In the genomic region with DNA sequence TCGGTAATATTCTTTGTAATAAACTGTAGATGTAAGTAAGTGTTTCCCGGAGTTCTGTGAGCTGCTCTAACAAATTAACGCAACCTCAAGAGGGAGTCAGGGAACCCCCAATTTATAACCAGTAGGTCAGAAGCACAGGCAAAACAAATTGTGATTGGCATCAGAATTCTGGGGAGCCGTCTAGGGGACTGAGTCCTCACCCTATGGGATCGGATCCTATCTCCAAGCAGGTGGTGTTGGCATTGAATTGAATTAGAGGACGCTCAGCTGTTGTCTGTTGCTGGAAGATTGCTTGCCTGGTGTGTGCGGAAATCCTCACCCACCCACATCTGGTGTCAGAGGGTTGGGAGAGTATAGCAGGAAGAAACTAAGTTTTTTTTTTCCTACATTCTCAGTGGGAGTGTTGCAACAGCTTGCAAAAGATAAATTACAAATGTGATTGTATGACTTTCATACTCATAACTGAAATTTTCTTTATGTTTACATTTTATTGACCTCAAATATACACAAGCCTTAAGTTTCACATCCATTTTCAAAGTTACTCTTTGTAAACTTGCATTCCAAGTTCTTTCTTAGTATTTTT, we compare ENCODE assay signal across 16 cellular contexts. TPM values are rescaled to one million over a fixed set of nuclear protein-coding genes. Genes with fewer than 3 reads are reported as not detected.
DNase-seq lines count a peak whose midpoint lies in the region; ATAC-seq, FAIRE-seq and TF ChIP-seq lines count a peak whose summit lies in the region.
"Had no signal": no experiment of that assay in that cellular context is flagged by ENCODE, and none has a peak within 500 bp of the region (broad histone marks: within the 10 kb centered on the region; RNA-seq: fewer than 3 reads in every experiment).

No MANE protein-coding gene starts in this region.

- H3K9me3 ChIP-seq in mesenchymal stem cell (ENCODE audit: control insufficient read depth, low read length), result no peaks in the 10 kb centered on the region
- no peaks in the 10 kb centered on the region for H3K9me3 ChIP-seq in HepG2 (ENCODE audit: low read length)

- no peaks in the 10 kb centered on the region for H3K27me3 Mint-ChIP-seq in HFFc6 (ENCODE audit: insufficient read depth)

- H3K27me3 ChIP-seq in mesenchymal stem cell (ENCODE audit: control insufficient read depth in 1 of 2, insufficient read depth in 1 of 2, low read length in 2 of 2) (no peaks in the 10 kb centered on the region), HepG2 (ENCODE audit: control insufficient read depth in 1 of 2, insufficient read depth in 2 of 2, low read length in 2 of 2) (no peaks in the 10 kb centered on the region)
- H3K27me3 ChIP-seq: cardiac muscle cell had no signal

- H2AFZ ChIP-seq in mesenchymal stem cell (ENCODE audit: low read depth, low read length) (no peak overlapping the region), HepG2 (ENCODE audit: low read length) (no peak overlapping the region)

- no peak for TF ChIP-seq CTCF in HFFc6 (IDR thresholded peaks at IDR 0.05)
- no peak for TF ChIP-seq CTCF in HepG2 (CRISPR knock-in tag; IDR thresholded peaks at IDR 0.05)

- no peak for ATAC-seq in HepG2
- ATAC-seq: activated CD8-positive, alpha-beta T cell treated with anti-CD3 and anti-CD28 coated beads, Interleukin-2, amount 10 ng/mL, durations not matched to agents 7 days and 5 days; stimulated activated memory B cell treated with anti-CD40 and anti-IgM and Interleukin-4, amounts not matched to agents 10 μg/mL and 1 μg/mL and 100 μg/mL, for 72 hours had no signal

- H3K4me1 ChIP-seq in mesenchymal stem cell (ENCODE audit: control insufficient read depth, insufficient read depth, low read depth, low read length), result no peaks in the 10 kb centered on the region
- no peaks in the 10 kb centered on the region for H3K4me1 ChIP-seq in HepG2 (ENCODE audit: insufficient read depth, low read length)

- no peaks in the 10 kb centered on the region for H3K79me2 ChIP-seq in HepG2 (ENCODE audit: insufficient read depth, low read length)

- H2BK120ac ChIP-seq in mesenchymal stem cell (ENCODE audit: low read depth, low read length), result no peak overlapping the region

- no peak for TF ChIP-seq EP300 in HepG2 (IDR thresholded peaks at IDR 0.05; ENCODE audit: low read depth in 2 of 2, low read length in 2 of 2)
- no peak for TF ChIP-seq EP300 in HepG2 (CRISPR knock-in tag; IDR thresholded peaks at IDR 0.05; ENCODE audit: borderline replicate concordance)

- H3K9ac ChIP-seq in mesenchymal stem cell (ENCODE audit: low read length) (no peak overlapping the region), HepG2 (ENCODE audit: insufficient read depth, low read depth, low read length) (no peak overlapping the region)

- no peak overlapping the region for H3K4ac ChIP-seq in mesenchymal stem cell (ENCODE audit: low read depth in 1 of 2, low read length in 2 of 2)

- H4K20me1 ChIP-seq in HepG2 (ENCODE audit: insufficient read depth, low read length), result no peaks in the 10 kb centered on the region

- H4K8ac ChIP-seq in mesenchymal stem cell (ENCODE audit: low read length), result no peak overlapping the region

- no peak for TF ChIP-seq POLR2A in HepG2 (IDR thresholded peaks at IDR 0.05; ENCODE audit: insufficient read depth in 1 of 2, low read depth in 2 of 2, low read length in 2 of 2)

- no peaks in the 10 kb centered on the region for H3K36me3 Mint-ChIP-seq in HFFc6 (ENCODE audit: low read depth)
- H3K36me3 Mint-ChIP-seq: stimulated activated memory B cell treated with anti-CD40 and anti-IgM and Interleukin-4, amounts not matched to agents 10 μg/mL and 1 μg/mL and 100 μg/mL, for 72 hours had no signal

- no peak overlapping the region for H2BK5ac ChIP-seq in mesenchymal stem cell (ENCODE audit: low read depth, low read length, poor library complexity, severe bottlenecking)

- no peak overlapping the region for H4K91ac ChIP-seq in mesenchymal stem cell (ENCODE audit: low read length)

- H3K23ac ChIP-seq in mesenchymal stem cell (ENCODE audit: low read length in 2 of 2), result no peak overlapping the region

- H3K27ac ChIP-seq in mesenchymal stem cell (ENCODE audit: low read length, poor library complexity, severe bottlenecking) (no peak overlapping the region), HepG2 (ENCODE audit: extremely low read length, insufficient read depth, low read length) (no peak overlapping the region)
- H3K27ac ChIP-seq: cardiac muscle cell, RWPE1 had no signal

- in situ Hi-C loops in HepG2 (cut with HindIII; ENCODE audit: extremely low pct_ligation_motif_present, low pct_unique_long_range_greater_than_20kb), result no loop called here

- POLR2A ChIA-PET in HepG2 (lab: Yijun Ruan, JAX), result no interaction called here

- H3K36me3 ChIP-seq in mesenchymal stem cell (ENCODE audit: control insufficient read depth in 1 of 2, insufficient read depth in 2 of 2, low read depth in 1 of 2, low read length in 2 of 2) (no peaks in the 10 kb centered on the region), HepG2 (replicated peaks in 1 of 2; ENCODE audit: control insufficient read depth in 1 of 2, insufficient read depth in 2 of 2, low read length in 2 of 2) (no peaks in the 10 kb centered on the region)
- H3K36me3 ChIP-seq: cardiac muscle cell had no signal

- no TSS peak for BruUV-seq in HepG2 (replicated peaks; lab: Mats Ljungman, UMichigan)

- H3K27ac Mint-ChIP-seq in HFFc6, result peak overlapping the region; percentile 66
- H3K27ac Mint-ChIP-seq: activated CD8-positive, alpha-beta T cell treated with anti-CD3 and anti-CD28 coated beads, Interleukin-2, amount 10 ng/mL, durations not matched to agents 7 days and 5 days; CD4-positive, alpha-beta T cell; stimulated activated memory B cell treated with anti-CD40 and anti-IgM and Interleukin-4, amounts not matched to agents 10 μg/mL and 1 μg/mL and 100 μg/mL, for 72 hours had no signal

- no peak overlapping the region for H3K18ac ChIP-seq in mesenchymal stem cell (ENCODE audit: low read depth in 1 of 2, low read length in 2 of 2)

- H3K4me3 ChIP-seq in mesenchymal stem cell (ENCODE audit: insufficient read depth in 1 of 2, low read depth in 1 of 2, low read length in 2 of 2) (no peak overlapping the region), HepG2 (replicated peaks in 1 of 3; ENCODE audit: insufficient read depth in 1 of 3, low read depth in 2 of 3, low read length in 3 of 3) (no peak overlapping the region)
- H3K4me3 ChIP-seq: cardiac muscle cell had no signal

- H3K14ac ChIP-seq in mesenchymal stem cell (ENCODE audit: low read length in 2 of 2), result no peak overlapping the region

- no peak for FAIRE-seq in HepG2 (lab: Jason Lieb, UNC)
- no peak for FAIRE-seq in frontal cortex (lab: Jason Lieb, UNC)
- no peak for FAIRE-seq in GM19239 (lab: Jason Lieb, UNC)
- FAIRE-seq: endothelial cell of umbilical vein had no signal

- H2AK5ac ChIP-seq in mesenchymal stem cell (ENCODE audit: low read length, severe bottlenecking), result no peak overlapping the region

- CTCF ChIA-PET in HepG2 (lab: Yijun Ruan, JAX; ENCODE audit: low intra/inter-chr PET ratio, low total read pairs), result no interaction called here

- DNase-seq in AG08396 (ENCODE audit: low spot score) (peak; percentile 39), HFFc6 (no peak), dedifferentiated amniotic fluid mesenchymal stem cell (ENCODE audit: extremely low spot score) (peak; percentile 80), mesenchymal stem cell (peak; percentile 80), HepG2 (ENCODE audit: low spot score) (no peak), frontal cortex (ENCODE audit: low spot score in 2 of 2) (no peak), GM19239 (ENCODE audit: insufficient read length, low spot score) (no peak), NCI-H510A treated with DMSO at 0.1 percent for 48 hours (lab: John Stamatoyannopoulos, UW) (no peak)
- DNase-seq: activated CD8-positive, alpha-beta T cell treated with anti-CD3 and anti-CD28 coated beads, Interleukin-2, amount 10 ng/mL, durations not matched to agents 7 days and 5 days; activated gamma-delta T cell treated with Interleukin-2 at 50 U/mL for 16 hours; CD4-positive, alpha-beta T cell; NCI-H510A had no signal

- intact Hi-C loops in HepG2 (cut with micrococcal nuclease; ENCODE audit: unreplicated experiment), result no loop called here

- no peaks in the 10 kb centered on the region for H3K79me1 ChIP-seq in mesenchymal stem cell (replicated peaks; ENCODE audit: low read length, poor library complexity, severe bottlenecking)

- H3K4me1 Mint-ChIP-seq in HFFc6 (ENCODE audit: low read depth), result peaks cover 61% of the 10 kb centered on the region

- H2BK12ac ChIP-seq in mesenchymal stem cell (ENCODE audit: low read length in 2 of 2), result peak overlapping the region; percentile 6 to 17

- no peak for TF ChIP-seq RAD21 in HepG2 (CRISPR knock-in tag; IDR thresholded peaks at IDR 0.05)

- whole genome bisulfite sequencing in mesenchymal stem cell, result 87% methylated on average over 6 of the region's 7 CpGs
- 57% methylated on average over 7 of the region's 7 CpGs for WGBS in HepG2 (ENCODE audit: low lambda C conversion rate)

- no peak overlapping the region; the same call in 1 of the 2 replicates for H3K4me3 Mint-ChIP-seq in HFFc6
- H3K4me3 Mint-ChIP-seq: activated CD8-positive, alpha-beta T cell treated with anti-CD3 and anti-CD28 coated beads, Interleukin-2, amount 10 ng/mL, durations not matched to agents 7 days and 5 days; CD4-positive, alpha-beta T cell; stimulated activated memory B cell treated with anti-CD40 and anti-IgM and Interleukin-4, amounts not matched to agents 10 μg/mL and 1 μg/mL and 100 μg/mL, for 72 hours had no signal

- H2BK15ac ChIP-seq in mesenchymal stem cell (ENCODE audit: low read depth, poor library complexity, severe bottlenecking), result no peak overlapping the region

- no peaks in the 10 kb centered on the region for H3K9me3 Mint-ChIP-seq in HFFc6
- H3K9me3 Mint-ChIP-seq: CD4-positive, alpha-beta T cell; stimulated activated memory B cell treated with anti-CD40 and anti-IgM and Interleukin-4, amounts not matched to agents 10 μg/mL and 1 μg/mL and 100 μg/mL, for 72 hours had no signal

- H3K4me2 ChIP-seq in mesenchymal stem cell (ENCODE audit: low read length, poor library complexity, severe bottlenecking) (no peak overlapping the region), HepG2 (ENCODE audit: low read depth, low read length) (no peak overlapping the region)

RNA-seq across cellular contexts. Expression of a gene that starts 5.5 kb away (rescaled TPM):
- total RNA-seq in HFFc6 (2021; fragmentation: NEBNext Ultra II Directional; extraction: Animal tissue kit (Norgen Biotek cat#: 25700)), result 1 to 10 TPM in 4 of 6 experiments, under 1 TPM in 2; 0.74 to 2.3 (median 1.1) TPM
- 5.3 TPM for polyA plus RNA-seq in mesenchymal stem cell (2013, experiment 1 of 2)
- 6.4 TPM for polyA plus RNA-seq in mesenchymal stem cell (2013, experiment 2 of 2)
- total RNA-seq in HepG2 (2016; rRNA removed; fragmentation: Illumina TruSeq; extraction: Trizol), result not detected in 2 replicates
- total RNA-seq in HepG2 (2016; cell fraction: cytosol; rRNA removed; fragmentation: Illumina TruSeq; extraction: Trizol; ENCODE audit: low read depth), result not detected in 2 replicates
- not detected in 2 replicates for total RNA-seq in HepG2 (2016; cell fraction: insoluble cytoplasmic fraction; rRNA removed; fragmentation: Illumina TruSeq; extraction: Trizol)
- total RNA-seq in HepG2 (2016; cell fraction: membrane; rRNA removed; fragmentation: Illumina TruSeq; extraction: Trizol), result not detected in 2 replicates
- not detected in 2 replicates for total RNA-seq in HepG2 (2016; cell fraction: nucleus; rRNA removed; fragmentation: Illumina TruSeq; extraction: Trizol)
- not detected in 2 replicates for polyA plus RNA-seq in HepG2 (2011; rRNA removed)
- not detected in 2 replicates for polyA plus RNA-seq in HepG2 (2011; cell fraction: cytosol; rRNA removed)
- polyA plus RNA-seq in HepG2 (2011; cell fraction: nucleus; rRNA removed), result not detected in 2 replicates
- polyA plus RNA-seq in HepG2 (2012), result not detected in 2 replicates
- polyA plus RNA-seq in HepG2 (2016; cell fraction: cytosol; fragmentation: Illumina TruSeq; extraction: Trizol; ENCODE audit: low read depth), result not detected in 2 replicates
- not detected in 2 replicates for polyA plus RNA-seq in HepG2 (2016; cell fraction: insoluble cytoplasmic fraction; fragmentation: Illumina TruSeq; extraction: Trizol; ENCODE audit: low read depth)
- polyA plus RNA-seq in HepG2 (2016; cell fraction: membrane; fragmentation: Illumina TruSeq; extraction: Trizol; ENCODE audit: low read depth), result not detected in 2 replicates
- not detected in 2 replicates for polyA plus RNA-seq in HepG2 (2016; cell fraction: nucleus; fragmentation: Illumina TruSeq; extraction: Trizol; ENCODE audit: insufficient read depth, low read depth)
- polyA minus RNA-seq in HepG2 (2011; rRNA and poly(A)+ RNA removed; ENCODE audit: low replicate concordance), result 8.1 TPM in 1 of 2 replicates, not detected in the other
- not detected in 2 replicates for polyA minus RNA-seq in HepG2 (2011; cell fraction: cytosol; rRNA and poly(A)+ RNA removed)
- polyA minus RNA-seq in HepG2 (2011; cell fraction: nucleus; rRNA and poly(A)+ RNA removed), result not detected in 2 replicates
- not detected for total RNA-seq in frontal cortex
- total RNA-seq: activated CD8-positive, alpha-beta T cell treated with anti-CD3 and anti-CD28 coated beads, Interleukin-2, amount 10 ng/mL, durations not matched to agents 7 days and 5 days; cardiac muscle cell; CD4-positive, alpha-beta T cell had no signal
- polyA plus RNA-seq: cardiac muscle cell, endothelial cell of umbilical vein had no signal

RNA-seq across cellular contexts. Expression of a gene that starts 12.4 kb away (rescaled TPM):
- 10 to 100 TPM; 30.3 to 53.6 (median 40.0) TPM for total RNA-seq in HFFc6 (2021; fragmentation: NEBNext Ultra II Directional; extraction: Animal tissue kit (Norgen Biotek cat#: 25700))
- 39.3 TPM for polyA plus RNA-seq in mesenchymal stem cell (2013, experiment 1 of 2)
- polyA plus RNA-seq in mesenchymal stem cell (2013, experiment 2 of 2), result 41.5 TPM
- total RNA-seq in HepG2 (2016; rRNA removed; fragmentation: Illumina TruSeq; extraction: Trizol), result not detected in 2 replicates
- not detected in 2 replicates for total RNA-seq in HepG2 (2016; cell fraction: cytosol; rRNA removed; fragmentation: Illumina TruSeq; extraction: Trizol; ENCODE audit: low read depth)
- total RNA-seq in HepG2 (2016; cell fraction: insoluble cytoplasmic fraction; rRNA removed; fragmentation: Illumina TruSeq; extraction: Trizol), result not detected in 2 replicates
- not detected in 2 replicates for total RNA-seq in HepG2 (2016; cell fraction: membrane; rRNA removed; fragmentation: Illumina TruSeq; extraction: Trizol)
- total RNA-seq in HepG2 (2016; cell fraction: nucleus; rRNA removed; fragmentation: Illumina TruSeq; extraction: Trizol), result not detected in 2 replicates
- polyA plus RNA-seq in HepG2 (2011; rRNA removed), result not detected in 2 replicates
- polyA plus RNA-seq in HepG2 (2011; cell fraction: cytosol; rRNA removed), result 0.04 TPM in 1 of 2 replicates, not detected in the other
- polyA plus RNA-seq in HepG2 (2011; cell fraction: nucleus; rRNA removed), result not detected in 2 replicates
- not detected in 2 replicates for polyA plus RNA-seq in HepG2 (2012)
- not detected in 2 replicates for polyA plus RNA-seq in HepG2 (2016; cell fraction: cytosol; fragmentation: Illumina TruSeq; extraction: Trizol; ENCODE audit: low read depth)
- not detected in 2 replicates for polyA plus RNA-seq in HepG2 (2016; cell fraction: insoluble cytoplasmic fraction; fragmentation: Illumina TruSeq; extraction: Trizol; ENCODE audit: low read depth)
- not detected in 2 replicates for polyA plus RNA-seq in HepG2 (2016; cell fraction: membrane; fragmentation: Illumina TruSeq; extraction: Trizol; ENCODE audit: low read depth)
- polyA plus RNA-seq in HepG2 (2016; cell fraction: nucleus; fragmentation: Illumina TruSeq; extraction: Trizol; ENCODE audit: insufficient read depth, low read depth), result not detected in 2 replicates
- 38.5 TPM in 1 of 2 replicates, not detected in the other for polyA minus RNA-seq in HepG2 (2011; rRNA and poly(A)+ RNA removed; ENCODE audit: low replicate concordance)
- polyA minus RNA-seq in HepG2 (2011; cell fraction: cytosol; rRNA and poly(A)+ RNA removed), result 0.59 and 0.62 TPM in 2 replicates
- polyA minus RNA-seq in HepG2 (2011; cell fraction: nucleus; rRNA and poly(A)+ RNA removed), result 0.52 TPM in 1 of 2 replicates, not detected in the other
- 4.1 TPM for total RNA-seq in frontal cortex
- total RNA-seq: activated CD8-positive, alpha-beta T cell treated with anti-CD3 and anti-CD28 coated beads, Interleukin-2, amount 10 ng/mL, durations not matched to agents 7 days and 5 days; cardiac muscle cell; CD4-positive, alpha-beta T cell; endothelial cell of umbilical vein had no signal
- polyA plus RNA-seq: endothelial cell of umbilical vein had no signal

RNA-seq across cellular contexts. Expression of a gene that starts 28.3 kb away (rescaled TPM):
- 100 to 1,000 TPM; 152 to 231 (median 162) TPM for total RNA-seq in HFFc6 (2021; fragmentation: NEBNext Ultra II Directional; extraction: Animal tissue kit (Norgen Biotek cat#: 25700))
- 86.8 TPM for polyA plus RNA-seq in mesenchymal stem cell (2013, experiment 1 of 2)
- 86.2 TPM for polyA plus RNA-seq in mesenchymal stem cell (2013, experiment 2 of 2)
- total RNA-seq in HepG2 (2016; rRNA removed; fragmentation: Illumina TruSeq; extraction: Trizol), result 7.9 and 8.1 TPM in 2 replicates
- total RNA-seq in HepG2 (2016; cell fraction: cytosol; rRNA removed; fragmentation: Illumina TruSeq; extraction: Trizol; ENCODE audit: low read depth), result 1.2 and 2.7 TPM in 2 replicates
- total RNA-seq in HepG2 (2016; cell fraction: insoluble cytoplasmic fraction; rRNA removed; fragmentation: Illumina TruSeq; extraction: Trizol), result 6.8 and 8.2 TPM in 2 replicates
- 3.7 and 3.8 TPM in 2 replicates for total RNA-seq in HepG2 (2016; cell fraction: membrane; rRNA removed; fragmentation: Illumina TruSeq; extraction: Trizol)
- 7.5 and 9.5 TPM in 2 replicates for total RNA-seq in HepG2 (2016; cell fraction: nucleus; rRNA removed; fragmentation: Illumina TruSeq; extraction: Trizol)
- 26.1 and 28.1 TPM in 2 replicates for polyA plus RNA-seq in HepG2 (2011; rRNA removed)
- polyA plus RNA-seq in HepG2 (2011; cell fraction: cytosol; rRNA removed), result 12.7 and 20.6 TPM in 2 replicates
- polyA plus RNA-seq in HepG2 (2011; cell fraction: nucleus; rRNA removed), result 18.1 and 27.4 TPM in 2 replicates
- polyA plus RNA-seq in HepG2 (2012), result 30.3 and 43.8 TPM in 2 replicates
- 1.2 and 1.3 TPM in 2 replicates for polyA plus RNA-seq in HepG2 (2016; cell fraction: cytosol; fragmentation: Illumina TruSeq; extraction: Trizol; ENCODE audit: low read depth)
- 8.5 and 10.9 TPM in 2 replicates for polyA plus RNA-seq in HepG2 (2016; cell fraction: insoluble cytoplasmic fraction; fragmentation: Illumina TruSeq; extraction: Trizol; ENCODE audit: low read depth)
- 2.4 and 2.8 TPM in 2 replicates for polyA plus RNA-seq in HepG2 (2016; cell fraction: membrane; fragmentation: Illumina TruSeq; extraction: Trizol; ENCODE audit: low read depth)
- 8.0 and 9.3 TPM in 2 replicates for polyA plus RNA-seq in HepG2 (2016; cell fraction: nucleus; fragmentation: Illumina TruSeq; extraction: Trizol; ENCODE audit: insufficient read depth, low read depth)
- polyA minus RNA-seq in HepG2 (2011; rRNA and poly(A)+ RNA removed; ENCODE audit: low replicate concordance), result 14.5 and 98.1 TPM in 2 replicates
- 10.8 and 14.2 TPM in 2 replicates for polyA minus RNA-seq in HepG2 (2011; cell fraction: cytosol; rRNA and poly(A)+ RNA removed)
- 17.0 and 23.5 TPM in 2 replicates for polyA minus RNA-seq in HepG2 (2011; cell fraction: nucleus; rRNA and poly(A)+ RNA removed)
- 44.8 TPM for total RNA-seq in frontal cortex

RNA-seq across cellular contexts. Expression of a gene that starts 54.4 kb away (rescaled TPM):
- total RNA-seq in HFFc6 (2021; fragmentation: NEBNext Ultra II Directional; extraction: Animal tissue kit (Norgen Biotek cat#: 25700)), result not detected
- 0.11 TPM for polyA plus RNA-seq in mesenchymal stem cell (2013, experiment 1 of 2)
- polyA plus RNA-seq in mesenchymal stem cell (2013, experiment 2 of 2), result 0.05 TPM
- not detected in 2 replicates for total RNA-seq in HepG2 (2016; rRNA removed; fragmentation: Illumina TruSeq; extraction: Trizol)
- not detected in 2 replicates for total RNA-seq in HepG2 (2016; cell fraction: cytosol; rRNA removed; fragmentation: Illumina TruSeq; extraction: Trizol; ENCODE audit: low read depth)
- total RNA-seq in HepG2 (2016; cell fraction: insoluble cytoplasmic fraction; rRNA removed; fragmentation: Illumina TruSeq; extraction: Trizol), result not detected in 2 replicates
- not detected in 2 replicates for total RNA-seq in HepG2 (2016; cell fraction: membrane; rRNA removed; fragmentation: Illumina TruSeq; extraction: Trizol)
- total RNA-seq in HepG2 (2016; cell fraction: nucleus; rRNA removed; fragmentation: Illumina TruSeq; extraction: Trizol), result not detected in 2 replicates
- not detected in 2 replicates for polyA plus RNA-seq in HepG2 (2011; rRNA removed)
- not detected in 2 replicates for polyA plus RNA-seq in HepG2 (2011; cell fraction: cytosol; rRNA removed)
- not detected in 2 replicates for polyA plus RNA-seq in HepG2 (2011; cell fraction: nucleus; rRNA removed)
- not detected in 2 replicates for polyA plus RNA-seq in HepG2 (2012)
- not detected in 2 replicates for polyA plus RNA-seq in HepG2 (2016; cell fraction: cytosol; fragmentation: Illumina TruSeq; extraction: Trizol; ENCODE audit: low read depth)
- not detected in 2 replicates for polyA plus RNA-seq in HepG2 (2016; cell fraction: insoluble cytoplasmic fraction; fragmentation: Illumina TruSeq; extraction: Trizol; ENCODE audit: low read depth)
- polyA plus RNA-seq in HepG2 (2016; cell fraction: membrane; fragmentation: Illumina TruSeq; extraction: Trizol; ENCODE audit: low read depth), result not detected in 2 replicates
- polyA plus RNA-seq in HepG2 (2016; cell fraction: nucleus; fragmentation: Illumina TruSeq; extraction: Trizol; ENCODE audit: insufficient read depth, low read depth), result not detected in 2 replicates
- not detected in 2 replicates for polyA minus RNA-seq in HepG2 (2011; rRNA and poly(A)+ RNA removed; ENCODE audit: low replicate concordance)
- polyA minus RNA-seq in HepG2 (2011; cell fraction: cytosol; rRNA and poly(A)+ RNA removed), result not detected in 2 replicates
- not detected in 2 replicates for polyA minus RNA-seq in HepG2 (2011; cell fraction: nucleus; rRNA and poly(A)+ RNA removed)
- 2.0 TPM for total RNA-seq in frontal cortex
- total RNA-seq: activated CD8-positive, alpha-beta T cell treated with anti-CD3 and anti-CD28 coated beads, Interleukin-2, amount 10 ng/mL, durations not matched to agents 7 days and 5 days; cardiac muscle cell; endothelial cell of umbilical vein had no signal
- polyA plus RNA-seq: cardiac muscle cell, endothelial cell of umbilical vein had no signal

Comparison
In these comparisons a context has a peak if more than half of its experiments do, and no peak if none do; other contexts are left out.
1. DNase-seq: peak in AG08396 (single experiment), dedifferentiated amniotic fluid mesenchymal stem cell (single experiment) and mesenchymal stem cell (single experiment); none in HFFc6 (single experiment), HepG2 (single experiment), frontal cortex (0 of 2), GM19239 (single experiment) and NCI-H510A treated with DMSO at 0.1 percent for 48 hours (single experiment).